In the genomic region with DNA sequence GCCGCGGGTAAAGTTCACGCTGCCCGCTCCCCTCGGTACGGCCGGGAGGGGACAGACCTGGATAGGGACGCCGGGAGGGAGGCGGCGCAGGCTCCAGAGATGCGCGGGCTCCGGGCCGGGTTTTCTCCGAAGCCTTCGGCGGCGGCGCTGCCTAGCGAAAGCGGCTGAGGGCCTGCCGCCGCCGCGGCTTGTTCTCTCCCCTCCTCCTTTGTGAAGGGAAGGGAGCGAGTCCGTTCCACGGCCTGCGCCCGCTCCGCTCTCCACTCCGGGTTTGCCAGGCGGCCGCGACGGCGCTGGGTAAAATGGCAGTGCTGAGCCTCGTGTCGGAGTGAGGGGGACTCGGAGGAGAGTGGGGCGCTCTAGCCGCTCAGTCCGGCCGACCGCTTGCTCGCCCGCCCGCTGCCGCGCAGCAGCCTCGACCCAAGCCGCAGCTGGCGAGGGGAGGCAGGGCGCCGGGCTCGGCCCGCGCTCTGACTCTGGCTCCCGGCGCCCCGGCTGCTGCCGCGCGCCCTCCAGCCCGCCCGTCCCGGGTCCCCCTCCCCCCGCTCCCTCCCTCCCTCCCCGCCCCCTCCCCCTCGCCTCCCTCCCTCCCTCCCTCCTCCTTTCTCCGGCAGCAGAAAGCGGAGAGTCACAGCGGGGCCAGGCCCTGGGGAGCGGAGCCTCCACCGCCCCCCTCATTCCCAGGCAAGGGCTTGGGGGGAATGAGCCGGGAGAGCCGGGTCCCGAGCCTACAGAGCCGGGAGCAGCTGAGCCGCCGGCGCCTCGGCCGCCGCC, we compare ENCODE assay signal across 8 cellular contexts. TPM values are rescaled to one million over a fixed set of nuclear protein-coding genes. Genes with fewer than 3 reads are reported as not detected.
DNase-seq lines count a peak whose midpoint lies in the region; ATAC-seq and TF ChIP-seq lines count a peak whose summit lies in the region.

A gene (plus strand): TSS at position 599 of the 774 bp plus-strand sequence. CDS start 389 bp downstream, outside the sequence.

- H3K4ac ChIP-seq in mesendoderm (ENCODE audit: low read depth, low read length), result peak within 1 kb of the TSS; percentile 100

- peak; percentile 72 for DNase-seq in COLO829 (ENCODE audit: low spot score)
- DNase-seq in activated CD8-positive, alpha-beta memory T cell treated with anti-CD3 and anti-CD28 coated beads, Interleukin-2, amount 50 U/mL, for 24 hours (ENCODE audit: extremely low read depth), result peak; percentile 75
- DNase-seq in mesendoderm, result peak; percentile 98
- DNase-seq in stimulated activated CD8-positive, alpha-beta memory T cell treated with anti-CD3 and anti-CD28 coated beads, Interleukin-12 subunit alpha, Interleukin-12 subunit beta, amount 100 ng/mL, for 24 hours (ENCODE audit: extremely low read depth), result peak; percentile 78

- H3K23ac ChIP-seq in mesendoderm (ENCODE audit: low read length), result peak within 1 kb of the TSS; percentile 90

- no peaks in the 10 kb centered on the region for H3F3A ChIP-seq in OCI-LY1 (ENCODE audit: insufficient read depth, low read length)

- peak within 1 kb of the TSS; percentile 97 for H2BK5ac ChIP-seq in mesendoderm (ENCODE audit: low read length)

- H3K27ac ChIP-seq in HUES64 (ENCODE audit: low read depth, low read length) (peak within 1 kb of the TSS; percentile 94), OCI-LY1 (ENCODE audit: low read depth, low read length, poor library complexity, severe bottlenecking) (peak within 1 kb of the TSS; percentile 92), mesendoderm (ENCODE audit: low read depth, low read length) (peak within 1 kb of the TSS; percentile 99)

- H2BK120ac ChIP-seq in mesendoderm (ENCODE audit: low read depth, low read length), result peak within 1 kb of the TSS; percentile 96

- peaks cover 43% of the 10 kb centered on the region for H3K79me2 ChIP-seq in OCI-LY1 (ENCODE audit: insufficient read depth, low read length)
- H3K79me2 ChIP-seq in mesendoderm (ENCODE audit: control insufficient read depth, insufficient read depth, low read length), result peaks cover 44% of the 10 kb centered on the region

- H3K36me3 ChIP-seq in HUES64 (ENCODE audit: insufficient read depth, low read length), result peaks cover under 1% of the 10 kb centered on the region; the same call in 1 of the 2 replicates
- H3K36me3 ChIP-seq in OCI-LY1 (ENCODE audit: insufficient read depth, low read length), result peaks cover 26% of the 10 kb centered on the region
- no peaks in the 10 kb centered on the region for H3K36me3 ChIP-seq in endocrine pancreas (ENCODE audit: control insufficient read depth, insufficient read depth, low read length)
- H3K36me3 ChIP-seq in mesendoderm (ENCODE audit: control insufficient read depth, insufficient read depth, low read length), result no peaks in the 10 kb centered on the region

- H4K8ac ChIP-seq in mesendoderm (ENCODE audit: low read depth, low read length), result no peak within 1 kb of the TSS

- TF ChIP-seq CTCF in OCI-LY1 (IDR thresholded peaks at IDR 0.05; ENCODE audit: low read length), result no peak

- no peak within 1 kb of the TSS for H2AK5ac ChIP-seq in mesendoderm (ENCODE audit: low read length)

- 0 out of 2 replicates have a peak, but pooled peaks cover 4% of the 10 kb centered on the region for H4K20me1 ChIP-seq in OCI-LY1 (ENCODE audit: insufficient read depth, low read length)

- no peaks in the 10 kb centered on the region for H3K79me1 ChIP-seq in mesendoderm (ENCODE audit: low read length)

- peak; percentile 36 for ATAC-seq in GM21447 (IDR thresholded peaks at IDR 0.05; ENCODE audit: unreplicated experiment)

- peak within 1 kb of the TSS; percentile 100 for H3K18ac ChIP-seq in mesendoderm (ENCODE audit: low read length)

- no peak within 1 kb of the TSS for H4K5ac ChIP-seq in mesendoderm (ENCODE audit: low read length)

- H3K9ac ChIP-seq in HUES64 (ENCODE audit: low read depth, low read length) (peak within 1 kb of the TSS; percentile 96), OCI-LY1 (ENCODE audit: low read length) (peak within 1 kb of the TSS; percentile 97), endocrine pancreas (ENCODE audit: control insufficient read depth, insufficient read depth, low read length) (peak within 1 kb of the TSS; percentile 76), mesendoderm (ENCODE audit: low read length) (peak within 1 kb of the TSS; percentile 94)

- H3K4me2 ChIP-seq in OCI-LY1 (ENCODE audit: low read length) (peak within 1 kb of the TSS; percentile 94), mesendoderm (ENCODE audit: low read length) (peak within 1 kb of the TSS; percentile 72)

- WGBS in HUES64, result under 1% methylated on average over 71 of the region's 86 CpGs
- WGBS in mesendoderm (ENCODE audit: extremely low coverage, insufficient coverage, low lambda C conversion rate), result no CpG with 5 or more reads among the region's 86 CpGs

- peak within 1 kb of the TSS; percentile 69 for H3K4me3 ChIP-seq in HUES64 (ENCODE audit: low read length)
- peak within 1 kb of the TSS; percentile 88 for H3K4me3 ChIP-seq in OCI-LY1 (ENCODE audit: low read depth, low read length, poor library complexity, severe bottlenecking)
- peak within 1 kb of the TSS; percentile 34 for H3K4me3 ChIP-seq in endocrine pancreas (ENCODE audit: control insufficient read depth, insufficient read depth, low read length)
- H3K4me3 ChIP-seq in mesendoderm (ENCODE audit: low read length), result peak within 1 kb of the TSS; percentile 82

- no peak within 1 kb of the TSS for H2BK15ac ChIP-seq in mesendoderm (replicated peaks; ENCODE audit: low read depth)

- H3K9me2 ChIP-seq in OCI-LY1 (ENCODE audit: low read depth, low read length), result no peaks in the 10 kb centered on the region

- H3K9me3 ChIP-seq in HUES64 (ENCODE audit: insufficient read depth, low read depth, low read length) (no peaks in the 10 kb centered on the region), OCI-LY1 (ENCODE audit: low read length) (no peaks in the 10 kb centered on the region), endocrine pancreas (ENCODE audit: control insufficient read depth, low read length) (no peaks in the 10 kb centered on the region)

- H3K4me1 ChIP-seq in HUES64 (ENCODE audit: insufficient read depth, low read length), result peaks cover 45% of the 10 kb centered on the region
- peaks cover 56% of the 10 kb centered on the region for H3K4me1 ChIP-seq in OCI-LY1 (ENCODE audit: insufficient read depth, low read length, severe bottlenecking)
- H3K4me1 ChIP-seq in endocrine pancreas (ENCODE audit: control insufficient read depth, insufficient read depth, low read length), result peaks cover 27% of the 10 kb centered on the region
- peaks cover 20% of the 10 kb centered on the region for H3K4me1 ChIP-seq in mesendoderm (ENCODE audit: control insufficient read depth, low read depth, low read length)

- peak within 1 kb of the TSS; percentile 96 for H3K56ac ChIP-seq in mesendoderm (ENCODE audit: low read length)

- no peaks in the 10 kb centered on the region for H3K27me3 ChIP-seq in HUES64 (ENCODE audit: insufficient read depth, low read length)
- no peaks in the 10 kb centered on the region for H3K27me3 ChIP-seq in OCI-LY1 (ENCODE audit: insufficient read depth, low read length)
- H3K27me3 ChIP-seq in endocrine pancreas (ENCODE audit: control insufficient read depth, insufficient read depth, low read length), result no peaks in the 10 kb centered on the region
- no peaks in the 10 kb centered on the region for H3K27me3 ChIP-seq in mesendoderm (ENCODE audit: insufficient read depth, low read length, poor library complexity)

- H2AFZ ChIP-seq in OCI-LY1 (ENCODE audit: low read length), result no peak within 1 kb of the TSS

RNA-seq across cellular contexts. Expression of the gene that starts here (rescaled TPM):
- 57.4 TPM for polyA plus RNA-seq in HUES64 (2013, experiment 1 of 2)
- 60.9 TPM for polyA plus RNA-seq in HUES64 (2013, experiment 2 of 2)
- polyA plus RNA-seq in mesendoderm (2013, experiment 1 of 2), result 96.8 TPM
- 97.9 TPM for polyA plus RNA-seq in mesendoderm (2013, experiment 2 of 2)

Comparison
In these comparisons a context has a peak if more than half of its experiments do, and no peak if none do; other contexts are left out.
1. Peak in every context shown above with its lines: DNase-seq, ATAC-seq, H3K4me3 ChIP-seq and H3K27ac ChIP-seq.
2. H3K4me3 ChIP-seq: peak in every context shown above with its lines; median percentile 88 in OCI-LY1; 82 in mesendoderm; 69 in HUES64; 34 in endocrine pancreas.